ENCODE assay signal across 1 cellular context in genomic region chr15:73983773-73984172, GRCh38.
TF ChIP-seq lines count a peak whose summit lies in the region.

No MANE protein-coding gene starts in this region.

TF ChIP-seq in WTC11, 78 proteins besides CTCF, POLR2A, EP300 and RAD21 (continued from another document):
- TF ChIP-seq AR (CRISPR knock-in tag; IDR thresholded peaks at IDR 0.05) (no peak), SP1 (CRISPR knock-in tag; conservative IDR thresholded peaks at IDR 0.05) (no peak), CBFB (CRISPR knock-in tag; IDR thresholded peaks at IDR 0.05; ENCODE audit: low read depth) (no peak)
TF ChIP-seq in WTC11: peak in this region for 0.
